In genomic region chr15:66269326-66270090, GRCh38 we compare ENCODE assay signal across 14 cellular contexts. TPM values are rescaled to one million over a fixed set of nuclear protein-coding genes. Genes with fewer than 3 reads are reported as not detected.
DNase-seq lines count a peak whose midpoint lies in the region; ATAC-seq and TF ChIP-seq lines count a peak whose summit lies in the region.
"Had no signal": no experiment of that assay in that cellular context is flagged by ENCODE, and none has a peak within 500 bp of the region (broad histone marks: within the 10 kb centered on the region; RNA-seq: fewer than 3 reads in every experiment).

No MANE protein-coding gene starts in this region.

- TF ChIP-seq CTCF in endodermal cell (conservative IDR thresholded peaks at IDR 0.05): no peak

- no peaks in the 10 kb centered on the region for H3K27me3 Mint-ChIP-seq in endodermal cell (ENCODE audit: insufficient read depth)
- peaks cover 15% of the 10 kb centered on the region for H3K27me3 Mint-ChIP-seq in stimulated activated naive CD8-positive, alpha-beta T cell treated with anti-CD3 and anti-CD28 coated beads, Interleukin-15, amount 100 ng/mL, for 72 hours

- no peaks in the 10 kb centered on the region for H3K4me1 ChIP-seq in endodermal cell (ENCODE audit: control insufficient read depth, insufficient read depth, low read length)
- H3K4me1 ChIP-seq: uterus had no signal

- no peaks in the 10 kb centered on the region for H3K36me3 Mint-ChIP-seq in endodermal cell (ENCODE audit: low read depth)

- WGBS in endodermal cell (ENCODE audit: insufficient coverage in 1 of 2, insufficient read length in 1 of 2), 2 experiments: 71 to 73% methylated on average over 12 to 13 of the region's 13 CpGs

- no peaks in the 10 kb centered on the region for H3K27me3 ChIP-seq in endodermal cell (ENCODE audit: control insufficient read depth, insufficient read depth, low read length, poor library complexity, severe bottlenecking)
- H3K27me3 ChIP-seq: uterus had no signal

- ATAC-seq in stimulated activated naive CD8-positive, alpha-beta T cell treated with anti-CD3 and anti-CD28 coated beads, Interleukin-15, amount 100 ng/mL, for 72 hours: no peak
- no peak for ATAC-seq in GM18907 (IDR thresholded peaks at IDR 0.05; ENCODE audit: unreplicated experiment)

- H3K27ac ChIP-seq in endodermal cell (ENCODE audit: low read depth, low read length): no peak overlapping the region
- H3K27ac ChIP-seq: HL-60, SK-N-MC, skin epidermis, uterus had no signal

- DNase-seq in DMS 273 (lab: John Stamatoyannopoulos, UW; ENCODE audit: unreplicated experiment) (peak; percentile 8), DMS 273 treated with DMSO at 0.1 percent for 48 hours (lab: John Stamatoyannopoulos, UW) (no peak), NCI-H774 (lab: John Stamatoyannopoulos, UW) (peak; percentile 15), endodermal cell (peak; percentile 72), renal cortical epithelial cell (ENCODE audit: low read depth) (peak; percentile 90)
- DNase-seq in stimulated activated naive CD8-positive, alpha-beta T cell treated with anti-CD3 and anti-CD28 coated beads, Interleukin-15, amount 100 ng/mL, for 72 hours: no peak
- DNase-seq in stimulated activated naive CD4-positive, alpha-beta T cell treated with Interleukin-2 at 50 U/mL for 16 hours (lab: John Stamatoyannopoulos, UW): no peak
- DNase-seq: 8988T; activated naive CD4-positive, alpha-beta T cell treated with anti-CD3 and anti-CD28 coated beads for 36 hours; uterus had no signal

- no peak overlapping the region for H3K9ac ChIP-seq in endodermal cell (ENCODE audit: extremely low read depth, low read length, poor library complexity, severe bottlenecking)

- H3K4me3 Mint-ChIP-seq in endodermal cell: no peak overlapping the region
- no peak overlapping the region for H3K4me3 Mint-ChIP-seq in stimulated activated naive CD8-positive, alpha-beta T cell treated with anti-CD3 and anti-CD28 coated beads, Interleukin-15, amount 100 ng/mL, for 72 hours
- H3K4me3 Mint-ChIP-seq: activated naive CD4-positive, alpha-beta T cell treated with anti-CD3 and anti-CD28 coated beads for 36 hours had no signal

- H3K4me3 ChIP-seq in endodermal cell (ENCODE audit: low read length): no peak overlapping the region
- H3K4me3 ChIP-seq: SK-N-MC, skin epidermis, uterus had no signal

- H3K36me3 ChIP-seq in endodermal cell (ENCODE audit: control insufficient read depth, insufficient read depth, low read length): no peaks in the 10 kb centered on the region
- H3K36me3 ChIP-seq: uterus had no signal

- H3K4me1 Mint-ChIP-seq in endodermal cell: peaks cover 3% of the 10 kb centered on the region
- peaks cover 6% of the 10 kb centered on the region for H3K4me1 Mint-ChIP-seq in stimulated activated naive CD8-positive, alpha-beta T cell treated with anti-CD3 and anti-CD28 coated beads, Interleukin-15, amount 100 ng/mL, for 72 hours

- no peak overlapping the region for H3K27ac Mint-ChIP-seq in endodermal cell
- H3K27ac Mint-ChIP-seq in stimulated activated naive CD8-positive, alpha-beta T cell treated with anti-CD3 and anti-CD28 coated beads, Interleukin-15, amount 100 ng/mL, for 72 hours: peak overlapping the region in 1 of 2 donors; percentile 77
- H3K27ac Mint-ChIP-seq: activated naive CD4-positive, alpha-beta T cell treated with anti-CD3 and anti-CD28 coated beads for 36 hours had no signal

- H3K9me3 ChIP-seq in endodermal cell (ENCODE audit: control insufficient read depth, low read length): no peaks in the 10 kb centered on the region
- H3K9me3 ChIP-seq: uterus had no signal

- peaks cover 2% of the 10 kb centered on the region for H3K9me3 Mint-ChIP-seq in endodermal cell
- H3K9me3 Mint-ChIP-seq in stimulated activated naive CD8-positive, alpha-beta T cell treated with anti-CD3 and anti-CD28 coated beads, Interleukin-15, amount 100 ng/mL, for 72 hours: no peaks in the 10 kb centered on the region
- H3K9me3 Mint-ChIP-seq: activated naive CD4-positive, alpha-beta T cell treated with anti-CD3 and anti-CD28 coated beads for 36 hours had no signal

RNA-seq across cellular contexts. Expression of gene MEGF11, which starts 16.0 kb away (rescaled TPM):
- total RNA-seq in endodermal cell (1 to 10 TPM in 1 of 2 donors, under 1 TPM in 1; 0.73 to 1.2 TPM), renal cortical epithelial cell (0.35 and 6.2 TPM in 2 replicates)
- polyA plus RNA-seq in endodermal cell (2013, experiment 1 of 2): 1.5 TPM
- 0.58 TPM for polyA plus RNA-seq in endodermal cell (2013, experiment 2 of 2)

RNA-seq across cellular contexts. Expression of gene DIS3L, which starts 23.9 kb away (rescaled TPM):
- total RNA-seq in endodermal cell (10 to 100 TPM; 26.3 to 38.4 TPM), renal cortical epithelial cell (16.1 and 30.1 TPM in 2 replicates)
- 15.9 TPM for polyA plus RNA-seq in endodermal cell (2013, experiment 1 of 2)
- polyA plus RNA-seq in endodermal cell (2013, experiment 2 of 2): 13.6 TPM

Comparison
In these comparisons a context has a peak if more than half of its experiments do, and no peak if none do; other contexts are left out.
1. DNase-seq: peak in DMS 273 (single experiment), NCI-H774 (single experiment), endodermal cell (single experiment) and renal cortical epithelial cell (single experiment); none in DMS 273 treated with DMSO at 0.1 percent for 48 hours (single experiment), stimulated activated naive CD8-positive, alpha-beta T cell treated with anti-CD3 and anti-CD28 coated beads, Interleukin-15, amount 100 ng/mL, for 72 hours (0 of 2) and stimulated activated naive CD4-positive, alpha-beta T cell treated with Interleukin-2 at 50 U/mL for 16 hours (single experiment).